10 cellular contexts compared by ENCODE assay signal in the genomic region with DNA sequence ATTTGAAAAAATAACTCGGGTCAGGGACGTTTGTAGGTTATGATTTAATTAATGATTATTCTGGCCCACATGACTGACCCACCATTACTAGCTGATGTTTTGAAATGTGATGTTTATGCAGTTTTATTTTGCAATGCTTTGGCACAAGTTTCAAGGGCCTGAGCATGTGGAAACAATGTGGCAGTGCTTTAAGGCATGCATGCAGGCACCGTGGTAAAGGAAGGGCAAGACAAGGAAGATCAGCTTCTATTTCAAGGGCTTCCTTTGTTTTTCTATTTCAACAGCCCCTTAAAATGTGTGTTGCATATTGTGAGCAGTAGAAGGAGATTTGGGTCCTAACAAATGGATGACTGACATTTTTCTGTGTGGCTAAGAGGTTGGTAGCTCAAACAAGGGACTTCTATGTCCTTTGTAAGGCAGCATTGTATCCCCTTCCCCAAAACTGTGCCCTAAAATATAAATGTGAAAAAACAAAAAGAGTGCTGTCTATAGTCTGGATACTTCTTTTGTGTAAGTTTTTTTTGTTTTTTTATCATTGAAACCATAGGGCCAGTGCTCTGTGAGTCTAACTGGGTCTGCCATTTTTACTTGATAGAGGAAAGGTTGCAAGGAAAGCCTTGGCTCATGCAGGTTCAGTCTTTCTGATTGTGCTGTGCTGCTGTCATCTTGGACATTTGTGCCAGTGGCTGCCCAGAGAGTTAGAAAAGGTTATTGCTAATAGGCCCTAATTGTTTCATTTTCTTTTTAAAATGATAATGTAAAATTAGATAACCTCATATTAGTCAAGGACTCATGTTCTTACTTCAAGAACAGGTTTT.
DNase-seq lines count a peak whose midpoint lies in the region; ATAC-seq and TF ChIP-seq lines count a peak whose summit lies in the region.
"Had no signal": no experiment of that assay in that cellular context is flagged by ENCODE, and none has a peak within 500 bp of the region (broad histone marks: within the 10 kb centered on the region; RNA-seq: fewer than 3 reads in every experiment).

No MANE protein-coding gene starts in this region.

- H3K9me3 ChIP-seq in left lung (no peaks in the 10 kb centered on the region), thyroid gland (no peaks in the 10 kb centered on the region)

- H3K36me3 ChIP-seq in left lung, result no peaks in the 10 kb centered on the region
- H3K36me3 ChIP-seq in thyroid gland, result no peaks in the 10 kb centered on the region

- POLR2A ChIA-PET in HEK293T (lab: Yijun Ruan, JAX), result interaction anchor here (1.5 kb wide), 1 partner anchor 10 kb away, joined by 3 read pairs; no protein-coding TSS in a partner anchor

- ATAC-seq in left lung, result peak; percentile 76

- TF ChIP-seq POLR2A in thyroid gland (IDR thresholded peaks at IDR 0.05), result no peak

- H3K4me3 ChIP-seq in left lung (no peak overlapping the region), thyroid gland (replicated peaks in 1 of 3) (no peak overlapping the region)

- H3K4me1 ChIP-seq in left lung (peaks cover 9 to 64% of the 10 kb centered on the region in 2 donors), thyroid gland (peaks cover 23 to 31% of the 10 kb centered on the region in 2 donors)

- intact Hi-C loops in left lung (cut with DNase I) (no loop called here), thyroid gland (cut with DNase I) (no loop called here)

- CTCF ChIA-PET in HEK293T (lab: Yijun Ruan, JAX), result no interaction called here

- 26% methylated on average over 3 of the region's 3 CpGs for WGBS in thyroid gland, 2 donors

- peak; percentile 42 for DNase-seq in DMS 273 (lab: John Stamatoyannopoulos, UW; ENCODE audit: unreplicated experiment)
- no peak for DNase-seq in DMS 273 treated with DMSO at 0.1 percent for 48 hours (lab: John Stamatoyannopoulos, UW)
- DNase-seq in left lung, result no peak
- DNase-seq in thyroid gland, result peak; percentile 46
- DNase-seq in DMS79 treated with DMSO at 0.1 percent for 48 hours (lab: John Stamatoyannopoulos, UW), result no peak
- DNase-seq in HEK293T (ENCODE audit: extremely low spot score), result no peak
- no peak for DNase-seq in stimulated activated CD8-positive, alpha-beta memory T cell treated with anti-CD3 and anti-CD28 coated beads, Interleukin-4, amount 100 ng/mL, for 48 hours
- DNase-seq: stimulated activated CD4-positive, alpha-beta T cell treated with anti-CD3 and anti-CD28 coated beads, Interleukin-12 subunit alpha, Interleukin-12 subunit beta, amount 100 ng/mL, for 4 hours had no signal

- no peak for TF ChIP-seq CTCF in left lung (IDR thresholded peaks at IDR 0.05)
- TF ChIP-seq CTCF in thyroid gland (IDR thresholded peaks at IDR 0.05), result no peak

- H3K27ac ChIP-seq in cingulate gyrus (ENCODE audit: low read depth, low read length) (peak overlapping the region; percentile 41), left lung (peak overlapping the region in 1 of 2 donors; percentile 67), thyroid gland (peak overlapping the region; percentile 37 to 66 (median 42))
- H3K27ac ChIP-seq: 22Rv1 had no signal

- H3K27me3 ChIP-seq in left lung, result no peaks in the 10 kb centered on the region
- no peaks in the 10 kb centered on the region for H3K27me3 ChIP-seq in thyroid gland

TF ChIP-seq in HEK293T, 16 proteins besides CTCF, POLR2A, EP300 and RAD21:
- TF ChIP-seq, protein P1, sequence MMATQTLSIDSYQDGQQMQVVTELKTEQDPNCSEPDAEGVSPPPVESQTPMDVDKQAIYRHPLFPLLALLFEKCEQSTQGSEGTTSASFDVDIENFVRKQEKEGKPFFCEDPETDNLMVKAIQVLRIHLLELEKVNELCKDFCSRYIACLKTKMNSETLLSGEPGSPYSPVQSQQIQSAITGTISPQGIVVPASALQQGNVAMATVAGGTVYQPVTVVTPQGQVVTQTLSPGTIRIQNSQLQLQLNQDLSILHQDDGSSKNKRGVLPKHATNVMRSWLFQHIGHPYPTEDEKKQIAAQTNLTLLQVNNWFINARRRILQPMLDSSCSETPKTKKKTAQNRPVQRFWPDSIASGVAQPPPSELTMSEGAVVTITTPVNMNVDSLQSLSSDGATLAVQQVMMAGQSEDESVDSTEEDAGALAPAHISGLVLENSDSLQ (IDR thresholded peaks at IDR 0.05), result no peak
- TF ChIP-seq FOXA1 (IDR thresholded peaks at IDR 0.05) (no peak), NFRKB (IDR thresholded peaks at IDR 0.05) (no peak), FOXK2 (IDR thresholded peaks at IDR 0.05) (no peak), BHLHE40 (IDR thresholded peaks at IDR 0.05; ENCODE audit: borderline replicate concordance) (no peak), SP1 (IDR thresholded peaks at IDR 0.05) (no peak), CTBP1 (IDR thresholded peaks at IDR 0.05; ENCODE audit: borderline replicate concordance) (no peak), ELF4 (IDR thresholded peaks at IDR 0.05) (no peak), HDGF (IDR thresholded peaks at IDR 0.05; ENCODE audit: borderline replicate concordance) (no peak), LEF1 (IDR thresholded peaks at IDR 0.05; ENCODE audit: borderline replicate concordance) (no peak), SUZ12 (IDR thresholded peaks at IDR 0.05) (no peak), FOXM1 (IDR thresholded peaks at IDR 0.05; ENCODE audit: borderline replicate concordance) (no peak), TARDBP (IDR thresholded peaks at IDR 0.05) (no peak), L3MBTL2 (conservative IDR thresholded peaks at IDR 0.05) (no peak), ZNF384 (IDR thresholded peaks at IDR 0.05) (no peak), ARNT (IDR thresholded peaks at IDR 0.05) (no peak)

Comparison
In these comparisons a context has a peak if more than half of its experiments do, and no peak if none do; other contexts are left out.
1. DNase-seq: peak in DMS 273 (single experiment) and thyroid gland (2 of 2); none in DMS 273 treated with DMSO at 0.1 percent for 48 hours (single experiment), left lung (0 of 2), DMS79 treated with DMSO at 0.1 percent for 48 hours (single experiment), HEK293T (single experiment) and stimulated activated CD8-positive, alpha-beta memory T cell treated with anti-CD3 and anti-CD28 coated beads, Interleukin-4, amount 100 ng/mL, for 48 hours (single experiment).